In genomic region chr19:2542341-2543069, GRCh38 we compare ENCODE assay signal across 8 cellular contexts.
DNase-seq lines count a peak whose midpoint lies in the region; ATAC-seq and TF ChIP-seq lines count a peak whose summit lies in the region.

No MANE protein-coding gene starts in this region.

- H3K18ac ChIP-seq in mesenchymal stem cell (ENCODE audit: low read depth in 1 of 2, low read length in 2 of 2) = peak overlapping the region; percentile 30 to 38

- H3K4me3 ChIP-seq in mesenchymal stem cell (ENCODE audit: insufficient read depth in 1 of 2, low read depth in 1 of 2, low read length in 2 of 2) = no peak overlapping the region

- H3K23ac ChIP-seq in mesenchymal stem cell (ENCODE audit: low read length in 2 of 2) = peak overlapping the region in 1 of 2 experiments; percentile 84

- ATAC-seq in GM21529 (IDR thresholded peaks at IDR 0.05; ENCODE audit: unreplicated experiment) = no peak

- no peaks in the 10 kb centered on the region for H3K27me3 Mint-ChIP-seq in activated CD4-positive, alpha-beta memory T cell treated with anti-CD3 and anti-CD28 coated beads, Interleukin-2, amount 10 ng/mL, durations not matched to agents 7 days and 5 days
- H3K27me3 Mint-ChIP-seq in activated CD4-positive, alpha-beta memory T cell treated with anti-CD3 and anti-CD28 coated beads for 36 hours = peaks cover 1% of the 10 kb centered on the region
- no peaks in the 10 kb centered on the region for H3K27me3 Mint-ChIP-seq in type B pancreatic cell

- peak overlapping the region; percentile 37 for H3K4me3 Mint-ChIP-seq in activated CD4-positive, alpha-beta memory T cell treated with anti-CD3 and anti-CD28 coated beads, Interleukin-2, amount 10 ng/mL, durations not matched to agents 7 days and 5 days
- no peak overlapping the region for H3K4me3 Mint-ChIP-seq in activated CD4-positive, alpha-beta memory T cell treated with anti-CD3 and anti-CD28 coated beads for 36 hours
- H3K4me3 Mint-ChIP-seq in type B pancreatic cell = peak overlapping the region; percentile 53

- no peaks in the 10 kb centered on the region for H3K9me3 ChIP-seq in mesenchymal stem cell (ENCODE audit: control insufficient read depth, low read length)

- H3K27me3 ChIP-seq in mesenchymal stem cell (ENCODE audit: control insufficient read depth in 1 of 2, insufficient read depth in 1 of 2, low read length in 2 of 2) = no peaks in the 10 kb centered on the region

- no peak overlapping the region for H2AFZ ChIP-seq in mesenchymal stem cell (ENCODE audit: low read depth, low read length)

- intact Hi-C loops in activated CD4-positive, alpha-beta memory T cell treated with anti-CD3 and anti-CD28 coated beads for 36 hours (cut with micrococcal nuclease) = loop anchor here (1.0 to 5.0 kb wide), 2 partner anchors 11 to 70 kb away; no protein-coding TSS in a partner anchor

- H3K4me1 Mint-ChIP-seq in activated CD4-positive, alpha-beta memory T cell treated with anti-CD3 and anti-CD28 coated beads, Interleukin-2, amount 10 ng/mL, durations not matched to agents 7 days and 5 days = peaks cover 45% of the 10 kb centered on the region
- peaks cover 19% of the 10 kb centered on the region for H3K4me1 Mint-ChIP-seq in activated CD4-positive, alpha-beta memory T cell treated with anti-CD3 and anti-CD28 coated beads for 36 hours (ENCODE audit: low read depth)
- H3K4me1 Mint-ChIP-seq in type B pancreatic cell (ENCODE audit: unreplicated experiment) = peaks cover 22% of the 10 kb centered on the region

- H2AK5ac ChIP-seq in mesenchymal stem cell (ENCODE audit: low read length, severe bottlenecking) = peak overlapping the region; percentile 98

- peak; percentile 23 for DNase-seq in activated CD4-positive, alpha-beta memory T cell treated with anti-CD3 and anti-CD28 coated beads, Interleukin-2, amount 10 ng/mL, durations not matched to agents 7 days and 5 days
- no peak for DNase-seq in activated CD4-positive, alpha-beta memory T cell treated with anti-CD3 and anti-CD28 coated beads for 36 hours
- DNase-seq in brain pericyte (ENCODE audit: low read depth, low spot score) (peak; percentile 75), mesenchymal stem cell (peak; percentile 92), type B pancreatic cell (ENCODE audit: extremely low spot score, unreplicated experiment) (no peak), NCI-H774 (lab: John Stamatoyannopoulos, UW) (no peak), GM10266 (ENCODE audit: extremely low spot score) (no peak)

- POLR2A ChIA-PET in activated CD4-positive, alpha-beta memory T cell treated with anti-CD3 and anti-CD28 coated beads, Interleukin-2, amount 10 ng/mL, durations not matched to agents 7 days and 5 days (lab: Charles Lee) = interaction anchor here (0.8 to 5.2 kb wide), 8 partner anchors 9 to 80 kb away, joined by 4 to 58 read pairs (median 7); partner anchors contain the start of gene GADD45B
- POLR2A ChIA-PET in activated CD4-positive, alpha-beta memory T cell treated with anti-CD3 and anti-CD28 coated beads for 36 hours (lab: Charles Lee) = interaction anchor here (1.2 kb wide), 1 partner anchor 10 kb away, joined by 3 read pairs; no protein-coding TSS in a partner anchor

- H3K36me3 Mint-ChIP-seq in activated CD4-positive, alpha-beta memory T cell treated with anti-CD3 and anti-CD28 coated beads, Interleukin-2, amount 10 ng/mL, durations not matched to agents 7 days and 5 days (ENCODE audit: low read depth) = no peaks in the 10 kb centered on the region
- no peaks in the 10 kb centered on the region for H3K36me3 Mint-ChIP-seq in activated CD4-positive, alpha-beta memory T cell treated with anti-CD3 and anti-CD28 coated beads for 36 hours
- H3K36me3 Mint-ChIP-seq in type B pancreatic cell = no peaks in the 10 kb centered on the region

- peak overlapping the region; percentile 7 to 16 for H2BK12ac ChIP-seq in mesenchymal stem cell (ENCODE audit: low read length in 2 of 2)

- H3K27ac ChIP-seq in mesenchymal stem cell (ENCODE audit: low read length, poor library complexity, severe bottlenecking) = peak overlapping the region; percentile 98

- H2BK5ac ChIP-seq in mesenchymal stem cell (ENCODE audit: low read depth, low read length, poor library complexity, severe bottlenecking) = peak overlapping the region; percentile 89

- peak overlapping the region; percentile 10 for H4K91ac ChIP-seq in mesenchymal stem cell (ENCODE audit: low read length)

- peak overlapping the region in 1 of 2 experiments; percentile 66 for H3K14ac ChIP-seq in mesenchymal stem cell (ENCODE audit: low read length in 2 of 2)

- TF ChIP-seq CTCF in type B pancreatic cell (conservative IDR thresholded peaks at IDR 0.05) (no peak), GM10266 (IDR thresholded peaks at IDR 0.05; ENCODE audit: control insufficient read depth, insufficient read depth, low read depth, missing control alignments) (no peak)

- WGBS in mesenchymal stem cell = 47% methylated on average over 17 of the region's 22 CpGs

- H3K9me3 Mint-ChIP-seq in activated CD4-positive, alpha-beta memory T cell treated with anti-CD3 and anti-CD28 coated beads, Interleukin-2, amount 10 ng/mL, durations not matched to agents 7 days and 5 days = no peaks in the 10 kb centered on the region
- no peaks in the 10 kb centered on the region for H3K9me3 Mint-ChIP-seq in activated CD4-positive, alpha-beta memory T cell treated with anti-CD3 and anti-CD28 coated beads for 36 hours
- H3K9me3 Mint-ChIP-seq in type B pancreatic cell = no peaks in the 10 kb centered on the region

- H3K4ac ChIP-seq in mesenchymal stem cell (ENCODE audit: low read depth in 1 of 2, low read length in 2 of 2) = peak overlapping the region in 1 of 2 experiments; percentile 75

- peak overlapping the region; percentile 81 for H3K27ac Mint-ChIP-seq in activated CD4-positive, alpha-beta memory T cell treated with anti-CD3 and anti-CD28 coated beads, Interleukin-2, amount 10 ng/mL, durations not matched to agents 7 days and 5 days
- no peak overlapping the region for H3K27ac Mint-ChIP-seq in activated CD4-positive, alpha-beta memory T cell treated with anti-CD3 and anti-CD28 coated beads for 36 hours
- peak overlapping the region; percentile 97 for H3K27ac Mint-ChIP-seq in type B pancreatic cell

- CTCF ChIA-PET in activated CD4-positive, alpha-beta memory T cell treated with anti-CD3 and anti-CD28 coated beads, Interleukin-2, amount 10 ng/mL, durations not matched to agents 7 days and 5 days (lab: Charles Lee) = interaction anchor here (0.6 to 3.1 kb wide), 8 partner anchors 20 to 676 kb away, joined by 3 to 15 read pairs (median 5); partner anchors contain the start of gene GADD45B
- CTCF ChIA-PET in activated CD4-positive, alpha-beta memory T cell treated with anti-CD3 and anti-CD28 coated beads for 36 hours (lab: Charles Lee) = interaction anchor here (1.1 to 1.5 kb wide), 5 partner anchors 10 to 79 kb away, joined by 4 to 7 read pairs (median 4); no protein-coding TSS in a partner anchor

- H3K4me2 ChIP-seq in mesenchymal stem cell (ENCODE audit: low read length, poor library complexity, severe bottlenecking) = no peak overlapping the region

- H3K9ac ChIP-seq in mesenchymal stem cell (ENCODE audit: low read length) = peak overlapping the region; percentile 85

- no peaks in the 10 kb centered on the region for H3K36me3 ChIP-seq in mesenchymal stem cell (ENCODE audit: control insufficient read depth in 1 of 2, insufficient read depth in 2 of 2, low read depth in 1 of 2, low read length in 2 of 2)

- no peaks in the 10 kb centered on the region for H3K79me1 ChIP-seq in mesenchymal stem cell (replicated peaks; ENCODE audit: low read length, poor library complexity, severe bottlenecking)

- H3K4me1 ChIP-seq in mesenchymal stem cell (ENCODE audit: control insufficient read depth, insufficient read depth, low read depth, low read length) = peaks cover 56% of the 10 kb centered on the region

- peak overlapping the region; percentile 83 for H4K8ac ChIP-seq in mesenchymal stem cell (ENCODE audit: low read length)

- no peak overlapping the region for H2BK120ac ChIP-seq in mesenchymal stem cell (ENCODE audit: low read depth, low read length)

- no peak overlapping the region for H2BK15ac ChIP-seq in mesenchymal stem cell (ENCODE audit: low read depth, poor library complexity, severe bottlenecking)

Comparison
In these comparisons a context has a peak if more than half of its experiments do, and no peak if none do; other contexts are left out.
1. DNase-seq: peak in activated CD4-positive, alpha-beta memory T cell treated with anti-CD3 and anti-CD28 coated beads, Interleukin-2, amount 10 ng/mL, durations not matched to agents 7 days and 5 days (single experiment), brain pericyte (single experiment) and mesenchymal stem cell (single experiment); none in activated CD4-positive, alpha-beta memory T cell treated with anti-CD3 and anti-CD28 coated beads for 36 hours (single experiment), type B pancreatic cell (single experiment), NCI-H774 (single experiment) and GM10266 (single experiment).